ENCODE assay signal across 1 cellular context in the genomic region with DNA sequence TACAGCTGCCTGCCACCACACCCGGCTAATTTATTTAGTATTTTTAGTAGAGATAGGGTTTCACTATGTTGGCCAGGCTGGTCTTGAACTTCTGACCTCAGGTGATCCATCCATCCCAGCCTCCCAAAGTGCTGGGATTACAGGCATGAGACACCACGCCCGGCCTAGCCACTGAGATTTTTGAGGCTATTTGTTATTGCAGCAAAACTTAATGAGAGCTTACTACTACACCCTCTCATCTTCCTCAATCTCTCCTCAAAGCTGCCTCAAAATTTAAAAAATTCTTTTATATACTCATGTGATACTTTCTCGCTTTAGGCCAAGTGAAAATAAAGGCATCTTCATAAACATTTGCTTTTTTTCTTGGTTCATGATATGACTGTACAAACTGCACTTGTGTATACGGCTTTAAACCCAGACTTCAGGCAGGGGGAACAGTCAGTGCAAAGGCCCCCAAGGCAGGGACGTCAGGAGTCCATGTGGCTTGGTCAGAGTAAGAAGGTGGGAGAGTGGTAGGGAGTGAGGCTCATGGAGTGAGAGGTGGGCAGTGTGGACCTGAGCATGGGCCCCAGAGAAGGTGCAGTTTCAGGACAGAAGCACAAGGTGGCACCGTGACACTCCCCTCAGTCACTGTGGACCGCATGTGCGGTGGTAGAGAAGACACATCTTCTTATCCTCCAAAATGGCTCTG.
TF ChIP-seq lines count a peak whose summit lies in the region.

No MANE protein-coding gene starts in this region.

TF ChIP-seq in K562, 482 proteins besides CTCF, POLR2A, EP300 and RAD21 (continued from another document and continues in another):
- TF ChIP-seq, protein P1, sequence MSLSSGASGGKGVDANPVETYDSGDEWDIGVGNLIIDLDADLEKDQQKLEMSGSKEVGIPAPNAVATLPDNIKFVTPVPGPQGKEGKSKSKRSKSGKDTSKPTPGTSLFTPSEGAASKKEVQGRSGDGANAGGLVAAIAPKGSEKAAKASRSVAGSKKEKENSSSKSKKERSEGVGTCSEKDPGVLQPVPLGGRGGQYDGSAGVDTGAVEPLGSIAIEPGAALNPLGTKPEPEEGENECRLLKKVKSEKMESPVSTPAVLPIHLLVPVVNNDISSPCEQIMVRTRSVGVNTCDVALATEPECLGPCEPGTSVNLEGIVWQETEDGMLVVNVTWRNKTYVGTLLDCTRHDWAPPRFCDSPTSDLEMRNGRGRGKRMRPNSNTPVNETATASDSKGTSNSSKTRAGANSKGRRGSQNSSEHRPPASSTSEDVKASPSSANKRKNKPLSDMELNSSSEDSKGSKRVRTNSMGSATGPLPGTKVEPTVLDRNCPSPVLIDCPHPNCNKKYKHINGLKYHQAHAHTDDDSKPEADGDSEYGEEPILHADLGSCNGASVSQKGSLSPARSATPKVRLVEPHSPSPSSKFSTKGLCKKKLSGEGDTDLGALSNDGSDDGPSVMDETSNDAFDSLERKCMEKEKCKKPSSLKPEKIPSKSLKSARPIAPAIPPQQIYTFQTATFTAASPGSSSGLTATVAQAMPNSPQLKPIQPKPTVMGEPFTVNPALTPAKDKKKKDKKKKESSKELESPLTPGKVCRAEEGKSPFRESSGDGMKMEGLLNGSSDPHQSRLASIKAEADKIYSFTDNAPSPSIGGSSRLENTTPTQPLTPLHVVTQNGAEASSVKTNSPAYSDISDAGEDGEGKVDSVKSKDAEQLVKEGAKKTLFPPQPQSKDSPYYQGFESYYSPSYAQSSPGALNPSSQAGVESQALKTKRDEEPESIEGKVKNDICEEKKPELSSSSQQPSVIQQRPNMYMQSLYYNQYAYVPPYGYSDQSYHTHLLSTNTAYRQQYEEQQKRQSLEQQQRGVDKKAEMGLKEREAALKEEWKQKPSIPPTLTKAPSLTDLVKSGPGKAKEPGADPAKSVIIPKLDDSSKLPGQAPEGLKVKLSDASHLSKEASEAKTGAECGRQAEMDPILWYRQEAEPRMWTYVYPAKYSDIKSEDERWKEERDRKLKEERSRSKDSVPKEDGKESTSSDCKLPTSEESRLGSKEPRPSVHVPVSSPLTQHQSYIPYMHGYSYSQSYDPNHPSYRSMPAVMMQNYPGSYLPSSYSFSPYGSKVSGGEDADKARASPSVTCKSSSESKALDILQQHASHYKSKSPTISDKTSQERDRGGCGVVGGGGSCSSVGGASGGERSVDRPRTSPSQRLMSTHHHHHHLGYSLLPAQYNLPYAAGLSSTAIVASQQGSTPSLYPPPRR (CRISPR knock-in tag; IDR thresholded peaks at IDR 0.05; ENCODE audit: borderline replicate concordance) = no peak
- no peak for TF ChIP-seq KDM1A (IDR thresholded peaks at IDR 0.05)
- peak; percentile 94 for TF ChIP-seq MYC (IDR thresholded peaks at IDR 0.05; ENCODE audit: low read depth, low read length)
- TF ChIP-seq MYC (CRISPR knock-in tag; IDR thresholded peaks at IDR 0.05; ENCODE audit: borderline replicate concordance, low read depth) = no peak
- TF ChIP-seq, protein P2, sequence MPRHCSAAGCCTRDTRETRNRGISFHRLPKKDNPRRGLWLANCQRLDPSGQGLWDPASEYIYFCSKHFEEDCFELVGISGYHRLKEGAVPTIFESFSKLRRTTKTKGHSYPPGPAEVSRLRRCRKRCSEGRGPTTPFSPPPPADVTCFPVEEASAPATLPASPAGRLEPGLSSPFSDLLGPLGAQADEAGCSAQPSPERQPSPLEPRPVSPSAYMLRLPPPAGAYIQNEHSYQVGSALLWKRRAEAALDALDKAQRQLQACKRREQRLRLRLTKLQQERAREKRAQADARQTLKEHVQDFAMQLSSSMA (CRISPR knock-in tag; IDR thresholded peaks at IDR 0.05) = no peak
- no peak for TF ChIP-seq KLF6 (CRISPR knock-in tag; IDR thresholded peaks at IDR 0.05; ENCODE audit: borderline replicate concordance)
- peak in 1 of 2 experiments; percentile 74; a peak in 2 of 4 replicates for TF ChIP-seq RCOR1 (IDR thresholded peaks at IDR 0.05; ENCODE audit: borderline replicate concordance in 1 of 2, low read depth in 2 of 2, low read length in 2 of 2)
- no peak for TF ChIP-seq SMARCC2 (IDR thresholded peaks at IDR 0.05; ENCODE audit: low read depth)
- TF ChIP-seq SMARCA4 (IDR thresholded peaks at IDR 0.05) = no peak
- no peak for TF ChIP-seq FOXJ2 (tag; IDR thresholded peaks at IDR 0.05)
- no peak for TF ChIP-seq NBN (IDR thresholded peaks at IDR 0.05; ENCODE audit: low read depth)
- peak; percentile 64 for TF ChIP-seq CTBP1 (IDR thresholded peaks at IDR 0.05; ENCODE audit: borderline replicate concordance)
- TF ChIP-seq MAFG (tag; conservative IDR thresholded peaks at IDR 0.05) = no peak
- TF ChIP-seq SP1 (CRISPR knock-in tag; IDR thresholded peaks at IDR 0.05) = peak; percentile 21; the same call in 1 of the 2 replicates
- TF ChIP-seq DIDO1 (tag; IDR thresholded peaks at IDR 0.05; ENCODE audit: low read depth) = no peak
- TF ChIP-seq HDAC1 (IDR thresholded peaks at IDR 0.05) = 0 out of 4 replicates have a peak, but pooled peaks of 1 of the 2 experiments have one; percentile 12
- peak; percentile 48; the same call in 1 of the 2 replicates for TF ChIP-seq MYNN (IDR thresholded peaks at IDR 0.05)
- no peak for TF ChIP-seq MYNN (CRISPR knock-in tag; IDR thresholded peaks at IDR 0.05)
- TF ChIP-seq, protein P3, sequence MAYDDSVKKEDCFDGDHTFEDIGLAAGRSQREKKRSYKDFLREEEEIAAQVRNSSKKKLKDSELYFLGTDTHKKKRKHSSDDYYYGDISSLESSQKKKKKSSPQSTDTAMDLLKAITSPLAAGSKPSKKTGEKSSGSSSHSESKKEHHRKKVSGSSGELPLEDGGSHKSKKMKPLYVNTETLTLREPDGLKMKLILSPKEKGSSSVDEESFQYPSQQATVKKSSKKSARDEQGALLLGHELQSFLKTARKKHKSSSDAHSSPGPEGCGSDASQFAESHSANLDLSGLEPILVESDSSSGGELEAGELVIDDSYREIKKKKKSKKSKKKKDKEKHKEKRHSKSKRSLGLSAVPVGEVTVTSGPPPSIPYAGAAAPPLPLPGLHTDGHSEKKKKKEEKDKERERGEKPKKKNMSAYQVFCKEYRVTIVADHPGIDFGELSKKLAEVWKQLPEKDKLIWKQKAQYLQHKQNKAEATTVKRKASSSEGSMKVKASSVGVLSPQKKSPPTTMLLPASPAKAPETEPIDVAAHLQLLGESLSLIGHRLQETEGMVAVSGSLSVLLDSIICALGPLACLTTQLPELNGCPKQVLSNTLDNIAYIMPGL (CRISPR knock-in tag; IDR thresholded peaks at IDR 0.05) = no peak
- TF ChIP-seq SIRT6 (IDR thresholded peaks at IDR 0.05; ENCODE audit: low read depth, low read length) = no peak
- TF ChIP-seq HEY1 (CRISPR knock-in tag; IDR thresholded peaks at IDR 0.05; ENCODE audit: borderline replicate concordance) = no peak
- TF ChIP-seq NR1H2 (CRISPR knock-in tag; IDR thresholded peaks at IDR 0.05) = no peak
- TF ChIP-seq, protein P4, sequence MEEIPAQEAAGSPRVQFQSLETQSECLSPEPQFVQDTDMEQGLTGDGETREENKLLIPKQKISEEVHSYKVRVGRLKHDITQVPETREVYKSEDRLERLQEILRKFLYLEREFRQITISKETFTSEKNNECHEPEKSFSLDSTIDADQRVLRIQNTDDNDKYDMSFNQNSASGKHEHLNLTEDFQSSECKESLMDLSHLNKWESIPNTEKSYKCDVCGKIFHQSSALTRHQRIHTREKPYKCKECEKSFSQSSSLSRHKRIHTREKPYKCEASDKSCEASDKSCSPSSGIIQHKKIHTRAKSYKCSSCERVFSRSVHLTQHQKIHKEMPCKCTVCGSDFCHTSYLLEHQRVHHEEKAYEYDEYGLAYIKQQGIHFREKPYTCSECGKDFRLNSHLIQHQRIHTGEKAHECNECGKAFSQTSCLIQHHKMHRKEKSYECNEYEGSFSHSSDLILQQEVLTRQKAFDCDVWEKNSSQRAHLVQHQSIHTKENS (CRISPR knock-in tag; IDR thresholded peaks at IDR 0.05) = no peak
- TF ChIP-seq ARID2 (IDR thresholded peaks at IDR 0.05) = peak; percentile 89
- TF ChIP-seq ZNF316 (IDR thresholded peaks at IDR 0.05) = no peak
- peak; percentile 41 for TF ChIP-seq ZFP36 (IDR thresholded peaks at IDR 0.05; ENCODE audit: low read depth, low read length, partially characterized antibody)
- TF ChIP-seq, protein P5, sequence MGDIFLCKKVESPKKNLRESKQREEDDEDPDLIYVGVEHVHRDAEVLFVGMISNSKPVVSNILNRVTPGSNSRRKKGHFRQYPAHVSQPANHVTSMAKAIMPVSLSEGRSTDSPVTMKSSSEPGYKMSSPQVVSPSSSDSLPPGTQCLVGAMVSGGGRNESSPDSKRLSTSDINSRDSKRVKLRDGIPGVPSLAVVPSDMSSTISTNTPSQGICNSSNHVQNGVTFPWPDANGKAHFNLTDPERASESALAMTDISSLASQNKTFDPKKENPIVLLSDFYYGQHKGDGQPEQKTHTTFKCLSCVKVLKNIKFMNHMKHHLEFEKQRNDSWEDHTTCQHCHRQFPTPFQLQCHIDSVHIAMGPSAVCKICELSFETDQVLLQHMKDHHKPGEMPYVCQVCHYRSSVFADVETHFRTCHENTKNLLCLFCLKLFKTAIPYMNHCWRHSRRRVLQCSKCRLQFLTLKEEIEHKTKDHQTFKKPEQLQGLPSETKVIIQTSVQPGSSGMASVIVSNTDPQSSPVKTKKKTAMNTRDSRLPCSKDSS (IDR thresholded peaks at IDR 0.05; ENCODE audit: low read depth, partially characterized antibody) = no peak
- no peak for TF ChIP-seq ZNF785 (CRISPR knock-in tag; IDR thresholded peaks at IDR 0.05)
- TF ChIP-seq L3MBTL2 (IDR thresholded peaks at IDR 0.05) = peak; percentile 35; the same call in 1 of the 2 replicates
- TF ChIP-seq, protein P6, sequence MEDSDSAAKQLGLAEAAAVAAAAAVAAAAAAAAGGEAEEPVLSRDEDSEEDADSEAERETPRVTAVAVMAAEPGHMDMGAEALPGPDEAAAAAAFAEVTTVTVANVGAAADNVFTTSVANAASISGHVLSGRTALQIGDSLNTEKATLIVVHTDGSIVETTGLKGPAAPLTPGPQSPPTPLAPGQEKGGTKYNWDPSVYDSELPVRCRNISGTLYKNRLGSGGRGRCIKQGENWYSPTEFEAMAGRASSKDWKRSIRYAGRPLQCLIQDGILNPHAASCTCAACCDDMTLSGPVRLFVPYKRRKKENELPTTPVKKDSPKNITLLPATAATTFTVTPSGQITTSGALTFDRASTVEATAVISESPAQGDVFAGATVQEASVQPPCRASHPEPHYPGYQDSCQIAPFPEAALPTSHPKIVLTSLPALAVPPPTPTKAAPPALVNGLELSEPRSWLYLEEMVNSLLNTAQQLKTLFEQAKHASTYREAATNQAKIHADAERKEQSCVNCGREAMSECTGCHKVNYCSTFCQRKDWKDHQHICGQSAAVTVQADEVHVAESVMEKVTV (CRISPR knock-in tag; IDR thresholded peaks at IDR 0.05) = peak; percentile 98
- no peak for TF ChIP-seq TAF15 (IDR thresholded peaks at IDR 0.05; ENCODE audit: low read depth, low read length)
- peak; percentile 31; the same call in 1 of the 2 replicates for TF ChIP-seq HCFC1 (IDR thresholded peaks at IDR 0.05; ENCODE audit: low read depth, low read length)
- no peak for TF ChIP-seq POLR2G (IDR thresholded peaks at IDR 0.05; ENCODE audit: low read depth, low read length)
- peak; percentile 78; the same call in 1 of the 2 replicates for TF ChIP-seq RB1 (IDR thresholded peaks at IDR 0.05; ENCODE audit: low read depth)
- TF ChIP-seq YY1 (IDR thresholded peaks at IDR 0.05; ENCODE audit: borderline replicate concordance in 1 of 3, control insufficient read depth in 1 of 3, extremely low read depth in 1 of 3, insufficient read depth in 3 of 3, insufficient read length in 1 of 3, insufficient replicate concordance in 2 of 3, low read depth in 1 of 3, low read length in 2 of 3) = peak in 2 of 3 experiments; percentile 65 to 68
- no peak for TF ChIP-seq ZNF586 (CRISPR knock-in tag; conservative IDR thresholded peaks at IDR 0.05)
- no peak for TF ChIP-seq PTRF (tag; IDR thresholded peaks at IDR 0.05)
- no peak for TF ChIP-seq TAF7 (tag; IDR thresholded peaks at IDR 0.05)
- no peak for TF ChIP-seq PHF20 (IDR thresholded peaks at IDR 0.05; ENCODE audit: partially characterized antibody)
- TF ChIP-seq MAFK (IDR thresholded peaks at IDR 0.05; ENCODE audit: low read length) = peak; percentile 22; the same call in 1 of the 2 replicates
- TF ChIP-seq, protein P7, sequence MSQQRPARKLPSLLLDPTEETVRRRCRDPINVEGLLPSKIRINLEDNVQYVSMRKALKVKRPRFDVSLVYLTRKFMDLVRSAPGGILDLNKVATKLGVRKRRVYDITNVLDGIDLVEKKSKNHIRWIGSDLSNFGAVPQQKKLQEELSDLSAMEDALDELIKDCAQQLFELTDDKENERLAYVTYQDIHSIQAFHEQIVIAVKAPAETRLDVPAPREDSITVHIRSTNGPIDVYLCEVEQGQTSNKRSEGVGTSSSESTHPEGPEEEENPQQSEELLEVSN (IDR thresholded peaks at IDR 0.05; ENCODE audit: borderline replicate concordance in 1 of 2, extremely low read depth in 1 of 2, insufficient read depth in 1 of 2, insufficient read length in 1 of 2, low read depth in 1 of 2, low read length in 1 of 2, poor library complexity in 1 of 2, severe bottlenecking in 1 of 2) = no peak
- TF ChIP-seq PYGO2 (tag; IDR thresholded peaks at IDR 0.05) = no peak
- no peak for TF ChIP-seq GABPB2 (CRISPR knock-in tag; conservative IDR thresholded peaks at IDR 0.05)
- TF ChIP-seq TSC22D4 (tag; IDR thresholded peaks at IDR 0.05) = no peak
- TF ChIP-seq KDM4B (IDR thresholded peaks at IDR 0.05; ENCODE audit: borderline replicate concordance in 2 of 2, low read depth in 1 of 2) = peak in 1 of 2 experiments; percentile 25; a peak in 1 of 4 replicates
- TF ChIP-seq POLR3G (IDR thresholded peaks at IDR 0.05; ENCODE audit: extremely low read depth, insufficient read length, insufficient replicate concordance) = no peak
- no peak for TF ChIP-seq ZNF253 (CRISPR knock-in tag; conservative IDR thresholded peaks at IDR 0.05)
- TF ChIP-seq, protein P8, sequence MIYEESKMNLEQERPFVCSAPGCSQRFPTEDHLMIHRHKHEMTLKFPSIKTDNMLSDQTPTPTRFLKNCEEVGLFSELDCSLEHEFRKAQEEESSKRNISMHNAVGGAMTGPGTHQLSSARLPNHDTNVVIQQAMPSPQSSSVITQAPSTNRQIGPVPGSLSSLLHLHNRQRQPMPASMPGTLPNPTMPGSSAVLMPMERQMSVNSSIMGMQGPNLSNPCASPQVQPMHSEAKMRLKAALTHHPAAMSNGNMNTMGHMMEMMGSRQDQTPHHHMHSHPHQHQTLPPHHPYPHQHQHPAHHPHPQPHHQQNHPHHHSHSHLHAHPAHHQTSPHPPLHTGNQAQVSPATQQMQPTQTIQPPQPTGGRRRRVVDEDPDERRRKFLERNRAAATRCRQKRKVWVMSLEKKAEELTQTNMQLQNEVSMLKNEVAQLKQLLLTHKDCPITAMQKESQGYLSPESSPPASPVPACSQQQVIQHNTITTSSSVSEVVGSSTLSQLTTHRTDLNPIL (CRISPR knock-in tag; IDR thresholded peaks at IDR 0.05) = no peak
- TF ChIP-seq GATAD2B (IDR thresholded peaks at IDR 0.05; ENCODE audit: borderline replicate concordance) = no peak
- TF ChIP-seq CBFA2T3 (IDR thresholded peaks at IDR 0.05) = no peak
- no peak for TF ChIP-seq RBM15 (IDR thresholded peaks at IDR 0.05; ENCODE audit: insufficient read depth, low read length)
- TF ChIP-seq, protein P9, sequence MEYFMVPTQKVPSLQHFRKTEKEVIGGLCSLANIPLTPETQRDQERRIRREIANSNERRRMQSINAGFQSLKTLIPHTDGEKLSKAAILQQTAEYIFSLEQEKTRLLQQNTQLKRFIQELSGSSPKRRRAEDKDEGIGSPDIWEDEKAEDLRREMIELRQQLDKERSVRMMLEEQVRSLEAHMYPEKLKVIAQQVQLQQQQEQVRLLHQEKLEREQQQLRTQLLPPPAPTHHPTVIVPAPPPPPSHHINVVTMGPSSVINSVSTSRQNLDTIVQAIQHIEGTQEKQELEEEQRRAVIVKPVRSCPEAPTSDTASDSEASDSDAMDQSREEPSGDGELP (CRISPR knock-in tag; IDR thresholded peaks at IDR 0.05; ENCODE audit: borderline replicate concordance) = peak; percentile 45; the same call in 1 of the 2 replicates
